ENCODE assay signal across 15 cellular contexts in the genomic region with DNA sequence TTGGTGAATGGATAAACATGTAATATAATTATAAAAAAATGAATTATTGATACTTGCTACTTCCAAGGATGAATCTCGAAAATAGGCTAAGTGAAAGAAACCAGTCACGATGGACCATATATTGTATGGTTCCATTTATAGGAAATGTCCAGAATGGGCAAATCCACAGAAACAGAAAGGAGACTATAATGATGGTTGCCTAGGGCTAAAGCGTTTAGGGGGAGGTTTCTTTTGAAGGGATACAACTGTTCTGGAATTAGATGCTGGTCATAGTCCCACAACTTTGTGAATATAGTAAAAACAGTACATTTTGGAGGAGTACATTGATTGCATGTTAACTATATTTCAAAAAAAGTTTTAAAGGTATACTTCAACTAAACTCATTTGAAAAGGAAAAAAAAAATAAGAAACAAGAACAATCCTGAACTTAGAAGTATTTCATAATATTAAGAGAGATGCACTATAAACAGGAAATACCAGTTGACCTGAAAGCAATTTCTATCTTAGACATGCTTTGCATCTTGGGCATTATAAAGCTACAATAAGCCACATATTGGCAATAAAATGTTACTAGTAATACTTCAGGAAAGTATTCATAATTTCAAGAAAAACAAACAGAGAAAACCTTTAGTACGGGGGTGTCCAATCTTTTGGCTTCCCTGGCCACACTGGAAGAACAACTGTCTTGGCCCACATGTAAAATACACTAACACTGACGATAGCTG.
DNase-seq lines count a peak whose midpoint lies in the region; ATAC-seq, FAIRE-seq and TF ChIP-seq lines count a peak whose summit lies in the region.
"Had no signal": no experiment of that assay in that cellular context is flagged by ENCODE, and none has a peak within 500 bp of the region (broad histone marks: within the 10 kb centered on the region; RNA-seq: fewer than 3 reads in every experiment).

No MANE protein-coding gene starts in this region.

- peaks cover 14% of the 10 kb centered on the region for H3K4me1 Mint-ChIP-seq in CD4-positive, alpha-beta T cell (ENCODE audit: low read depth)

- no peak for FAIRE-seq in RCC 7860 (lab: Jason Lieb, UNC)

- H3K27ac Mint-ChIP-seq in CD4-positive, alpha-beta T cell = peak overlapping the region; percentile 24
- H3K27ac Mint-ChIP-seq: IgD-negative memory B cell had no signal

- POLR2A ChIA-PET in CD4-positive, alpha-beta T cell (lab: Charles Lee) = no interaction called here

- H3K4me3 ChIP-seq in fibroblast of villous mesenchyme (ENCODE audit: low read depth, low read length) = no peak overlapping the region
- H3K4me3 ChIP-seq: SJSA1 had no signal

- H3K9me3 ChIP-seq in CD4-positive, alpha-beta T cell (ENCODE audit: control insufficient read depth, low read length) = no peaks in the 10 kb centered on the region
- H3K9me3 ChIP-seq: BE2C, SJSA1 had no signal

- no peak for DNase-seq in CD4-positive, alpha-beta T cell
- peak; percentile 29 for DNase-seq in ELR (ENCODE audit: low read depth)
- DNase-seq in RPMI7951 (ENCODE audit: low read depth) = peak; percentile 3
- DNase-seq in fibroblast of villous mesenchyme (ENCODE audit: low read depth) = peak; percentile 61
- DNase-seq in RCC 7860 (ENCODE audit: low spot score) = no peak
- DNase-seq in Right ventricle myocardium inferior (ENCODE audit: missing footprints) = no peak
- no peak for DNase-seq in middle frontal gyrus (ENCODE audit: extremely low spot score, low spot score)
- DNase-seq: BE2C, DND-41, NCI-H1417, NCI-H187 treated with DMSO at 0.1 percent for 48 hours, NCI-H69 had no signal

- CTCF ChIA-PET in CD4-positive, alpha-beta T cell (lab: Charles Lee) = no interaction called here

- H3K27me3 Mint-ChIP-seq in CD4-positive, alpha-beta T cell = no peaks in the 10 kb centered on the region
- H3K27me3 Mint-ChIP-seq: IgD-negative memory B cell had no signal

- no peak for TF ChIP-seq CTCF in CD4-positive, alpha-beta T cell (IDR thresholded peaks at IDR 0.05)
- TF ChIP-seq CTCF in fibroblast of villous mesenchyme (IDR thresholded peaks at IDR 0.05; ENCODE audit: insufficient read depth, low read depth, low read length) = no peak

- no peak for ATAC-seq in CD4-positive, alpha-beta T cell (ENCODE audit: poor library complexity)
- ATAC-seq in HG02852 (IDR thresholded peaks at IDR 0.05; ENCODE audit: unreplicated experiment) (no peak), Right ventricle myocardium inferior (no peak)

- H3K4me3 Mint-ChIP-seq in CD4-positive, alpha-beta T cell = no peak overlapping the region
- H3K4me3 Mint-ChIP-seq: IgD-negative memory B cell had no signal

- intact Hi-C loops in CD4-positive, alpha-beta T cell (cut with DNase I, micrococcal nuclease) = no loop called here
- intact Hi-C loops in Right ventricle myocardium inferior (cut with DNase I) = no loop called here

- H3K27ac ChIP-seq in CD4-positive, alpha-beta T cell (ENCODE audit: low read depth, low read length) = no peak overlapping the region
- H3K27ac ChIP-seq: SJSA1 had no signal

- H3K27me3 ChIP-seq in CD4-positive, alpha-beta T cell (ENCODE audit: control insufficient read depth, insufficient read depth, low read length) = no peaks in the 10 kb centered on the region
- H3K27me3 ChIP-seq: BE2C, SJSA1 had no signal

- H3K9me3 Mint-ChIP-seq in CD4-positive, alpha-beta T cell = no peaks in the 10 kb centered on the region
- H3K9me3 Mint-ChIP-seq: IgD-negative memory B cell had no signal

- peaks cover 80% of the 10 kb centered on the region for H3K36me3 Mint-ChIP-seq in CD4-positive, alpha-beta T cell (ENCODE audit: low read depth)

Comparison
In these comparisons a context has a peak if more than half of its experiments do, and no peak if none do; other contexts are left out.
1. DNase-seq: peak in ELR (single experiment), RPMI7951 (single experiment) and fibroblast of villous mesenchyme (single experiment); none in CD4-positive, alpha-beta T cell (0 of 10), RCC 7860 (single experiment), Right ventricle myocardium inferior (single experiment) and middle frontal gyrus (single experiment).